ENCODE assay signal across 20 cellular contexts in the genomic region with DNA sequence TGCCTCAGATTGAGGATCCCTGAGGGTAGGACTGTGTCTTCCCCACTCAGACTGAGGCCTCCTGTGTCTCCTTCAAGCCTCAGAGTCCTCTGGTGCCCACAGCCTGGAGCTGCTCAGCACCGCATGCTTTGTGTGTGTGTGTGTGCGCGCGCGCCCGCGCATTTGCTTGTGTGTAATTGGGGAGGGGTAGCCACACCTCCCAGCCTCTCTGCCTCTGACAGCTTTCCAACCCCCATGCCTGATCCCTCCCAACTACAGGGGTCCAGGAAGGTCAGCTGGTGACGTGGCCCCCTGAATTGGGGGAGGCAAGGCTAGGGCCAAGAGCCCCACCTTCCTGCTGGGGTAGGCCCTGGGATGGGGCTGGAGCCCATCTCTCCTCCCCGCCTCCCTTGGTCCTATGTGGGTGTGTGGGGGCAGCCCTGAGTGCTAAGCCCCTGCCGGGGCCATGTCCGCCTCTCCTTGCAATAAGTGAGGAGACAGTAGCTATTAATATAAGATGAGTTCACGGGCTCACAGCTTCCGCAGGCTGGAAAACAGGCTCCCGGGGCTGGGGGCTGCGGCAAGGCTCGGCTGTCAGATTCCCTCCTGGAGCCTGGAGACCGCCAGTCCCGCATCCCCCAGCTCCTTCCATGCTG. TPM values are rescaled to one million over a fixed set of nuclear protein-coding genes. Genes with fewer than 3 reads are reported as not detected.
DNase-seq lines count a peak whose midpoint lies in the region; ATAC-seq, FAIRE-seq and TF ChIP-seq lines count a peak whose summit lies in the region.
"Had no signal": no experiment of that assay in that cellular context is flagged by ENCODE, and none has a peak within 500 bp of the region (broad histone marks: within the 10 kb centered on the region; RNA-seq: fewer than 3 reads in every experiment).

No MANE protein-coding gene starts in this region.

- no peak overlapping the region for H2AK5ac ChIP-seq in H9 (ENCODE audit: insufficient read length, low read length)

- H3K4me2 ChIP-seq in H9 (ENCODE audit: insufficient read depth, insufficient read length, low read length) (no peak overlapping the region), GM12878 (ENCODE audit: control insufficient read depth, insufficient read depth) (no peak overlapping the region), neural cell (ENCODE audit: low read length) (no peak overlapping the region)
- H3K4me2 ChIP-seq: KMS-11 had no signal

- SMC1A ChIA-PET in GM12878 (lab: Charles Lee; ENCODE audit: uncharacterized antibody, unreplicated experiment), result interaction anchor here (1.1 to 5.6 kb wide), 2 partner anchors 157 to 206 kb away, joined by 3 to 26 read pairs; a partner anchor contains a TSS

- no peak for TF ChIP-seq CTCF in CD4-positive, alpha-beta T cell (IDR thresholded peaks at IDR 0.05)
- TF ChIP-seq CTCF in H9 (conservative IDR thresholded peaks at IDR 0.05) (no peak), GM12878 (IDR thresholded peaks at IDR 0.05 in 2 of 3, conservative IDR thresholded peaks at IDR 0.05 in 1 of 3; ENCODE audit: control insufficient read depth in 2 of 3, extremely low read depth in 1 of 3, insufficient read depth in 1 of 3, low read depth in 3 of 3, low read length in 3 of 3) (no peak), neural cell (IDR thresholded peaks at IDR 0.05; ENCODE audit: poor library complexity, severe bottlenecking) (no peak), suprapubic skin (IDR thresholded peaks at IDR 0.05) (no peak)

- no peaks in the 10 kb centered on the region for H3K23me2 ChIP-seq in H9 (ENCODE audit: insufficient read length, low read depth, low read length, poor library complexity, severe bottlenecking)

- H2AFZ ChIP-seq in H9 (ENCODE audit: low read length), result no peak overlapping the region
- no peak overlapping the region for H2AFZ ChIP-seq in GM12878 (ENCODE audit: control insufficient read depth, low read depth, low read length)
- H2AFZ ChIP-seq in neural cell (ENCODE audit: low read depth, low read length), result no peak overlapping the region

- no peak overlapping the region for H3T11ph ChIP-seq in H9 (ENCODE audit: low read length)

- H2BK20ac ChIP-seq in H9 (ENCODE audit: low read depth, low read length, poor library complexity, severe bottlenecking), result no peak overlapping the region

- no peak overlapping the region for H3K23ac ChIP-seq in H9 (ENCODE audit: insufficient read length, low read depth, low read length)

- H4K20me1 ChIP-seq in H9 (ENCODE audit: control insufficient read depth, insufficient read depth, insufficient read length) (no peaks in the 10 kb centered on the region), GM12878 (ENCODE audit: control insufficient read depth, insufficient read depth) (no peaks in the 10 kb centered on the region), neural cell (ENCODE audit: insufficient read depth) (no peaks in the 10 kb centered on the region)

- no peaks in the 10 kb centered on the region for H3K9me3 ChIP-seq in CD4-positive, alpha-beta T cell (ENCODE audit: control insufficient read depth, low read length)
- H3K9me3 ChIP-seq in H9 (ENCODE audit: control insufficient read depth, low read depth, low read length), result no peaks in the 10 kb centered on the region
- no peaks in the 10 kb centered on the region for H3K9me3 ChIP-seq in GM12878 (replicated peaks; ENCODE audit: control insufficient read depth, insufficient read depth, low read length)
- H3K9me3 ChIP-seq in neural cell (ENCODE audit: low read length), result no peaks in the 10 kb centered on the region
- H3K9me3 ChIP-seq in suprapubic skin, result no peaks in the 10 kb centered on the region
- H3K9me3 ChIP-seq: BE2C, pancreas, SJCRH30, tibial nerve had no signal

- no peaks in the 10 kb centered on the region for H3K79me2 ChIP-seq in H9 (ENCODE audit: insufficient read depth, low read length)
- H3K79me2 ChIP-seq in GM12878 (ENCODE audit: control insufficient read depth, insufficient read depth, low read length), result no peaks in the 10 kb centered on the region
- no peaks in the 10 kb centered on the region for H3K79me2 ChIP-seq in neural cell (replicated peaks; ENCODE audit: insufficient read depth, low read length)

- peak overlapping the region; percentile 56 for H3K18ac ChIP-seq in H9 (ENCODE audit: insufficient read length, low read depth, low read length)

- H3K27me3 Mint-ChIP-seq in CD4-positive, alpha-beta T cell, result no peaks in the 10 kb centered on the region
- no peaks in the 10 kb centered on the region; the same call in 1 of the 2 replicates for H3K27me3 Mint-ChIP-seq in H9 (ENCODE audit: low read depth)
- H3K27me3 Mint-ChIP-seq: activated naive CD8-positive, alpha-beta T cell treated with anti-CD3 and anti-CD28 coated beads, Interleukin-2, amount 10 ng/mL, durations not matched to agents 7 days and 5 days had no signal

- H3K9me2 ChIP-seq in neural cell (ENCODE audit: insufficient read depth, low read length), result no peaks in the 10 kb centered on the region

- TF ChIP-seq POLR2A in GM12878 (IDR thresholded peaks at IDR 0.05; ENCODE audit: low read depth, low read length), result peak; percentile 15
- TF ChIP-seq POLR2A in suprapubic skin (IDR thresholded peaks at IDR 0.05), result no peak

- no peaks in the 10 kb centered on the region for H3F3A ChIP-seq in neural cell (ENCODE audit: insufficient read depth, low read length, poor library complexity, severe bottlenecking)

- peaks cover 4% of the 10 kb centered on the region for H3K36me3 Mint-ChIP-seq in CD4-positive, alpha-beta T cell (ENCODE audit: low read depth)
- peaks cover 0 to 4% (median 3%) of the 10 kb centered on the region in 3 experiments; a peak in 2 of 7 replicates for H3K36me3 Mint-ChIP-seq in H9 (ENCODE audit: insufficient read depth in 1 of 3, low read depth in 3 of 3)
- H3K36me3 Mint-ChIP-seq: activated naive CD8-positive, alpha-beta T cell treated with anti-CD3 and anti-CD28 coated beads, Interleukin-2, amount 10 ng/mL, durations not matched to agents 7 days and 5 days had no signal

- H2BK5ac ChIP-seq in H9 (ENCODE audit: insufficient read length, low read length), result no peak overlapping the region

- in situ Hi-C loops in GM12878 (cut with MboI), result loop anchor here (5.0 kb wide), 1 partner anchor 263 kb away; no protein-coding TSS in a partner anchor

- no peak overlapping the region for H3K4ac ChIP-seq in H9 (ENCODE audit: low read depth, low read length)

- H3K9me3 Mint-ChIP-seq in CD4-positive, alpha-beta T cell, result no peaks in the 10 kb centered on the region
- no peaks in the 10 kb centered on the region for H3K9me3 Mint-ChIP-seq in H9
- H3K9me3 Mint-ChIP-seq: activated naive CD8-positive, alpha-beta T cell treated with anti-CD3 and anti-CD28 coated beads, Interleukin-2, amount 10 ng/mL, durations not matched to agents 7 days and 5 days had no signal

- peaks cover 45% of the 10 kb centered on the region for H3K4me1 Mint-ChIP-seq in CD4-positive, alpha-beta T cell (ENCODE audit: low read depth)
- H3K4me1 Mint-ChIP-seq in H9, result peaks cover 42 to 61% of the 10 kb centered on the region in 2 experiments

- H3K79me1 ChIP-seq in H9 (ENCODE audit: insufficient read depth, low read depth, low read length, poor library complexity, severe bottlenecking), result no peaks in the 10 kb centered on the region

- no peak for ATAC-seq in CD4-positive, alpha-beta T cell (ENCODE audit: poor library complexity)
- ATAC-seq in GM12878, result no peak
- ATAC-seq: pancreas had no signal

- BruUV-seq in GM12878 (replicated peaks; lab: Mats Ljungman, UMichigan), result no TSS peak

- H3K27ac Mint-ChIP-seq in CD4-positive, alpha-beta T cell, result no peak overlapping the region
- H3K27ac Mint-ChIP-seq in H9, result peak overlapping the region in 1 of 3 experiments; percentile 1; a peak in 2 of 7 replicates
- H3K27ac Mint-ChIP-seq: activated naive CD8-positive, alpha-beta T cell treated with anti-CD3 and anti-CD28 coated beads, Interleukin-2, amount 10 ng/mL, durations not matched to agents 7 days and 5 days had no signal

- RAD21 ChIA-PET in GM12878 (lab: Charles Lee; ENCODE audit: unreplicated experiment), result interaction anchor here (1.3 kb wide), 1 partner anchor 209 kb away, joined by 4 read pairs; no protein-coding TSS in a partner anchor

- FAIRE-seq in GM12878 (lab: Jason Lieb, UNC), result no peak
- FAIRE-seq: pancreas had no signal

- no peak for TF ChIP-seq EP300 in GM12878 (IDR thresholded peaks at IDR 0.05; ENCODE audit: borderline replicate concordance in 1 of 2, control insufficient read depth in 1 of 2, low read depth in 2 of 2, low read length in 2 of 2)
- TF ChIP-seq EP300 in neural cell (conservative IDR thresholded peaks at IDR 0.05; ENCODE audit: poor library complexity, severe bottlenecking), result no peak
- TF ChIP-seq EP300 in suprapubic skin (IDR thresholded peaks at IDR 0.05), result no peak

- no peak overlapping the region for H2BK120ac ChIP-seq in H9 (ENCODE audit: low read depth, low read length, poor library complexity, severe bottlenecking)

- H3K36me3 ChIP-seq in GM12878 (ENCODE audit: control insufficient read depth in 2 of 2, insufficient read depth in 2 of 2, low read length in 1 of 2) (no peaks in the 10 kb centered on the region), neural cell (ENCODE audit: insufficient read depth, low read length) (no peaks in the 10 kb centered on the region), suprapubic skin (no peaks in the 10 kb centered on the region)
- H3K36me3 ChIP-seq: BE2C, cardiac muscle cell, pancreas, SJCRH30, tibial nerve had no signal

- H4K91ac ChIP-seq in H9 (ENCODE audit: insufficient read length, low read depth, low read length), result no peak overlapping the region

- POLR2A ChIA-PET in CD4-positive, alpha-beta T cell (lab: Charles Lee), result interaction anchor here (2.1 to 2.2 kb wide), 2 partner anchors 205 to 264 kb away, joined by 5 read pairs; a partner anchor contains a TSS
- POLR2A ChIA-PET in GM12878 (lab: Charles Lee), result interaction anchor here (0.5 kb wide), 1 partner anchor 58 kb away, joined by 6 read pairs; no protein-coding TSS in a partner anchor

- H3K9ac ChIP-seq in H9 (ENCODE audit: extremely low read depth, insufficient read length, low read length) (no peak overlapping the region), GM12878 (ENCODE audit: control insufficient read depth, insufficient read depth, low read length) (no peak overlapping the region), neural cell (ENCODE audit: low read length) (peak overlapping the region; percentile 40)
- H3K9ac ChIP-seq: KMS-11 had no signal

- H3K4me3 Mint-ChIP-seq in CD4-positive, alpha-beta T cell, result no peak overlapping the region
- H3K4me3 Mint-ChIP-seq in H9, result no peak overlapping the region
- H3K4me3 Mint-ChIP-seq: activated naive CD8-positive, alpha-beta T cell treated with anti-CD3 and anti-CD28 coated beads, Interleukin-2, amount 10 ng/mL, durations not matched to agents 7 days and 5 days had no signal

- H2BK15ac ChIP-seq in H9 (ENCODE audit: low read depth, low read length), result no peak overlapping the region

- intact Hi-C loops in CD4-positive, alpha-beta T cell (cut with DNase I, micrococcal nuclease), result loop anchor here in 1 of 2 experiments (5.0 kb wide), 1 partner anchor 357 kb away; no protein-coding TSS in a partner anchor
- intact Hi-C loops in GM12878 (cut with micrococcal nuclease; ENCODE audit: unreplicated experiment), result no loop called here

- H2BK12ac ChIP-seq in H9 (ENCODE audit: insufficient read length, low read depth, low read length), result no peak overlapping the region

- H3K14ac ChIP-seq in H9 (ENCODE audit: insufficient read depth, low read length), result no peak overlapping the region

- H3K4me3 ChIP-seq in GM12878, result no peak overlapping the region
- H3K4me3 ChIP-seq in neural cell (ENCODE audit: low read length), result no peak overlapping the region
- H3K4me3 ChIP-seq in suprapubic skin, result no peak overlapping the region
- H3K4me3 ChIP-seq: cardiac muscle cell, pancreas, SJCRH30, tibial nerve had no signal

- TF ChIP-seq RAD21 in GM12878 (IDR thresholded peaks at IDR 0.05; ENCODE audit: insufficient read depth, low read depth, low read length) (no peak), neural cell (conservative IDR thresholded peaks at IDR 0.05) (no peak)

- DNase-seq in CD4-positive, alpha-beta T cell, result no peak
- DNase-seq in H9 (no peak), GM12878 (ENCODE audit: low read depth, low spot score) (no peak), T-helper 1 cell (no peak), suprapubic skin (ENCODE audit: low spot score in 2 of 2) (no peak), NK-92 (lab: John Stamatoyannopoulos, UW; ENCODE audit: unreplicated experiment) (no peak)
- DNase-seq: activated naive CD8-positive, alpha-beta T cell treated with anti-CD3 and anti-CD28 coated beads, Interleukin-2, amount 10 ng/mL, durations not matched to agents 7 days and 5 days; BE2C; effector CD4-positive, alpha-beta T cell; kidney glomerular epithelial cell; NCI-H1105; OCI-M1; pancreas; SJCRH30 had no signal

- no peak overlapping the region for H3K56ac ChIP-seq in H9 (ENCODE audit: insufficient read length, low read depth, low read length)

- H3K4me1 ChIP-seq in H9 (ENCODE audit: insufficient read depth, low read length) (no peaks in the 10 kb centered on the region; the same call in 1 of the 2 replicates), GM12878 (ENCODE audit: control insufficient read depth, insufficient read depth, low read length) (peaks cover 16% of the 10 kb centered on the region), suprapubic skin (peaks cover 80% of the 10 kb centered on the region)
- H3K4me1 ChIP-seq: BE2C had no signal

- H3K27ac ChIP-seq in CD4-positive, alpha-beta T cell (ENCODE audit: low read depth, low read length), result peak overlapping the region; percentile 22
- H3K27ac ChIP-seq in H9 (ENCODE audit: insufficient read length, low read depth, low read length) (no peak overlapping the region), GM12878 (ENCODE audit: control insufficient read depth, insufficient read depth) (no peak overlapping the region), neural cell (ENCODE audit: low read length) (peak overlapping the region; percentile 57), suprapubic skin (no peak overlapping the region)
- H3K27ac ChIP-seq: cardiac muscle cell, KMS-11, pancreas, SJCRH30, tibial nerve had no signal

- H4K5ac ChIP-seq in H9 (ENCODE audit: insufficient read length, low read depth, low read length), result no peak overlapping the region

- CTCF ChIA-PET in CD4-positive, alpha-beta T cell (lab: Charles Lee), result interaction anchor here (5.8 kb wide), 1 partner anchor 100 kb away, joined by 125 read pairs; no protein-coding TSS in a partner anchor
- CTCF ChIA-PET in GM12878 (lab: Yijun Ruan, JAX), result interaction anchor here (1.2 to 13.5 kb wide), 6 partner anchors 12 to 207 kb away, joined by 3 to 265 read pairs (median 14); a partner anchor contains a TSS

- no CpG with 5 or more reads among the region's 18 CpGs for WGBS in H9 (ENCODE audit: extremely low coverage, insufficient read length, low lambda C conversion rate)
- 92% methylated on average over 18 of the region's 18 CpGs for WGBS in GM12878 (ENCODE audit: insufficient coverage, insufficient replicate concordance, low lambda C conversion rate, missing lambda C conversion rate)
- WGBS in suprapubic skin, result 53% methylated on average over 3 of the region's 18 CpGs

- H3K27me3 ChIP-seq in CD4-positive, alpha-beta T cell (ENCODE audit: control insufficient read depth, insufficient read depth, low read length), result no peaks in the 10 kb centered on the region
- H3K27me3 ChIP-seq in H9 (ENCODE audit: insufficient read depth, low read length) (no peaks in the 10 kb centered on the region), GM12878 (replicated peaks in 1 of 2; ENCODE audit: control insufficient read depth in 2 of 2, insufficient read depth in 2 of 2, low read length in 1 of 2) (no peaks in the 10 kb centered on the region), neural cell (ENCODE audit: insufficient read depth, low read depth, low read length) (no peaks in the 10 kb centered on the region), suprapubic skin (no peaks in the 10 kb centered on the region)
- H3K27me3 ChIP-seq: BE2C, cardiac muscle cell, pancreas, SJCRH30, tibial nerve had no signal

- H4K8ac ChIP-seq in H9 (replicated peaks; ENCODE audit: insufficient read length, low read depth, low read length), result no peak overlapping the region

RNA-seq across cellular contexts. Expression of a gene that starts 6.9 kb away (rescaled TPM):
- total RNA-seq in CD4-positive, alpha-beta T cell, result under 1 TPM; 0.14 to 0.19 TPM
- total RNA-seq in H9 (2021) (4.3 and 4.4 TPM in 2 replicates), GM12878 (2014; rRNA removed) (0.16 and 0.45 TPM in 2 replicates), GM12878 (2014; rRNA removed; fragmentation: Illumina TruSeq; extraction: Trizol) (0.14 TPM in 1 of 2 replicates, not detected in the other), GM12878 (2021) (0.33 and 0.56 TPM in 2 replicates), suprapubic skin (under 1 TPM in 2 of 4 donors, not detected in 2; 0.36 to 0.81 TPM)
- 0.37 and 0.69 TPM in 2 replicates for total RNA-seq in GM12878 (2013; cell fraction: nucleolus; rRNA removed)
- polyA plus RNA-seq in GM12878 (2011; ENCODE audit: low read depth), result not detected
- polyA plus RNA-seq in GM12878 (2011; rRNA removed) (0.48 and 1.4 TPM in 2 replicates), GM12878 (2014; fragmentation: Illumina TruSeq; extraction: Trizol) (0.40 and 0.57 TPM in 2 replicates), GM12878 (2014; fragmentation: Nextera tagmentation; extraction: Ambion mirVana) (not detected), GM12878 (2014; rRNA removed) (0.44 and 0.63 TPM in 2 replicates), GM12878 (2016; fragmentation: Nextera tagmentation; extraction: Ambion mirVana) (under 1 TPM; 0.72 to 0.96 TPM), neural cell (0.12 and 0.54 TPM in 2 replicates)
- 2.5 TPM in 2 replicates for polyA plus RNA-seq in GM12878 (2011; cell fraction: cytosol; rRNA removed)
- polyA plus RNA-seq in GM12878 (2011; cell fraction: nucleus; rRNA removed), result 3.4 and 4.4 TPM in 2 replicates
- 0.27 and 0.37 TPM in 2 replicates for polyA plus RNA-seq in GM12878 (2012)
- polyA minus RNA-seq in GM12878 (2011; rRNA and poly(A)+ RNA removed), result 1.8 and 1.9 TPM in 2 replicates
- 0.73 and 1.6 TPM in 2 replicates for polyA minus RNA-seq in GM12878 (2011; cell fraction: cytosol; rRNA and poly(A)+ RNA removed)
- 1.5 and 2.7 TPM in 2 replicates for polyA minus RNA-seq in GM12878 (2011; cell fraction: nucleus; rRNA and poly(A)+ RNA removed)
- 1.2 and 2.7 TPM in 2 replicates for polyA minus RNA-seq in neural cell
- total RNA-seq: tibial nerve had no signal

RNA-seq across cellular contexts. Expression of a gene that starts 16.2 kb away (rescaled TPM):
- not detected for total RNA-seq in CD4-positive, alpha-beta T cell
- total RNA-seq in H9 (2021), result 1.2 and 1.5 TPM in 2 replicates
- total RNA-seq in GM12878 (2013; cell fraction: nucleolus; rRNA removed), result not detected in 2 replicates
- not detected in 2 replicates for total RNA-seq in GM12878 (2014; rRNA removed)
- total RNA-seq in GM12878 (2014; rRNA removed; fragmentation: Illumina TruSeq; extraction: Trizol), result not detected in 2 replicates
- not detected in 2 replicates for total RNA-seq in GM12878 (2021)
- not detected for polyA plus RNA-seq in GM12878 (2011; ENCODE audit: low read depth)
- not detected in 2 replicates for polyA plus RNA-seq in GM12878 (2011; rRNA removed)
- polyA plus RNA-seq in GM12878 (2011; cell fraction: cytosol; rRNA removed), result not detected in 2 replicates
- not detected in 2 replicates for polyA plus RNA-seq in GM12878 (2011; cell fraction: nucleus; rRNA removed)
- polyA plus RNA-seq in GM12878 (2012), result 0.07 TPM in 1 of 2 replicates, not detected in the other
- not detected in 2 replicates for polyA plus RNA-seq in GM12878 (2014; fragmentation: Illumina TruSeq; extraction: Trizol)
- polyA plus RNA-seq in GM12878 (2014; fragmentation: Nextera tagmentation; extraction: Ambion mirVana), result not detected
- not detected in 2 replicates for polyA plus RNA-seq in GM12878 (2014; rRNA removed)
- not detected for polyA plus RNA-seq in GM12878 (2016; fragmentation: Nextera tagmentation; extraction: Ambion mirVana)
- not detected in 2 replicates for polyA minus RNA-seq in GM12878 (2011; rRNA and poly(A)+ RNA removed)
- polyA minus RNA-seq in GM12878 (2011; cell fraction: cytosol; rRNA and poly(A)+ RNA removed), result not detected in 2 replicates
- not detected in 2 replicates for polyA minus RNA-seq in GM12878 (2011; cell fraction: nucleus; rRNA and poly(A)+ RNA removed)
- polyA plus RNA-seq in neural cell, result not detected in 2 replicates
- polyA minus RNA-seq in neural cell, result not detected in 2 replicates
- 10 to 100 TPM in 2 of 4 donors, 1 to 10 TPM in 2; 5.9 to 14.3 (median 10.3) TPM for total RNA-seq in suprapubic skin
- total RNA-seq: activated naive CD8-positive, alpha-beta T cell treated with anti-CD3 and anti-CD28 coated beads, Interleukin-2, amount 10 ng/mL, durations not matched to agents 7 days and 5 days; fibroblast of lung; NCI-H460; SJCRH30; tibial nerve had no signal
- polyA plus RNA-seq: fibroblast of lung had no signal

RNA-seq across cellular contexts. Expression of a gene that starts 24.7 kb away (rescaled TPM):
- total RNA-seq in CD4-positive, alpha-beta T cell, result not detected
- total RNA-seq in H9 (2021) (0.22 TPM in 2 replicates), GM12878 (2014; rRNA removed) (not detected in 2 replicates), GM12878 (2014; rRNA removed; fragmentation: Illumina TruSeq; extraction: Trizol) (not detected in 2 replicates), GM12878 (2021) (0.28 and 0.32 TPM in 2 replicates), suprapubic skin (1 to 10 TPM; 2.3 to 7.1 (median 3.7) TPM)
- not detected in 2 replicates for total RNA-seq in GM12878 (2013; cell fraction: nucleolus; rRNA removed)
- not detected for polyA plus RNA-seq in GM12878 (2011; ENCODE audit: low read depth)
- polyA plus RNA-seq in GM12878 (2011; rRNA removed) (not detected in 2 replicates), GM12878 (2014; fragmentation: Illumina TruSeq; extraction: Trizol) (not detected in 2 replicates), GM12878 (2014; fragmentation: Nextera tagmentation; extraction: Ambion mirVana) (not detected), GM12878 (2014; rRNA removed) (not detected in 2 replicates), GM12878 (2016; fragmentation: Nextera tagmentation; extraction: Ambion mirVana) (not detected), neural cell (not detected in 2 replicates)
- polyA plus RNA-seq in GM12878 (2011; cell fraction: cytosol; rRNA removed), result not detected in 2 replicates
- 0.12 TPM in 1 of 2 replicates, not detected in the other for polyA plus RNA-seq in GM12878 (2011; cell fraction: nucleus; rRNA removed)
- not detected in 2 replicates for polyA plus RNA-seq in GM12878 (2012)
- polyA minus RNA-seq in GM12878 (2011; rRNA and poly(A)+ RNA removed), result not detected in 2 replicates
- polyA minus RNA-seq in GM12878 (2011; cell fraction: cytosol; rRNA and poly(A)+ RNA removed), result not detected in 2 replicates
- polyA minus RNA-seq in GM12878 (2011; cell fraction: nucleus; rRNA and poly(A)+ RNA removed), result not detected in 2 replicates
- polyA minus RNA-seq in neural cell, result not detected in 2 replicates
- total RNA-seq: activated naive CD8-positive, alpha-beta T cell treated with anti-CD3 and anti-CD28 coated beads, Interleukin-2, amount 10 ng/mL, durations not matched to agents 7 days and 5 days; fibroblast of lung; NCI-H460; SJCRH30 had no signal
- polyA plus RNA-seq: fibroblast of lung had no signal

RNA-seq across cellular contexts. Expression of a gene that starts 32.6 kb away (rescaled TPM):
- 1 to 10 TPM; 8.5 to 8.8 TPM for total RNA-seq in CD4-positive, alpha-beta T cell
- total RNA-seq in H9 (2021) (7.0 and 7.7 TPM in 2 replicates), GM12878 (2014; rRNA removed) (1.5 and 3.4 TPM in 2 replicates), GM12878 (2014; rRNA removed; fragmentation: Illumina TruSeq; extraction: Trizol) (0.31 and 0.83 TPM in 2 replicates), GM12878 (2021) (1.6 and 2.5 TPM in 2 replicates), suprapubic skin (100 to 1,000 TPM in 3 of 4 donors, 10 to 100 TPM in 1; 85.4 to 147 (median 137) TPM)
- 3.9 and 6.4 TPM in 2 replicates for total RNA-seq in GM12878 (2013; cell fraction: nucleolus; rRNA removed)
- polyA plus RNA-seq in GM12878 (2011; ENCODE audit: low read depth), result 0.71 TPM
- polyA plus RNA-seq in GM12878 (2011; rRNA removed) (0.69 and 1.2 TPM in 2 replicates), GM12878 (2014; fragmentation: Illumina TruSeq; extraction: Trizol) (0.03 and 0.37 TPM in 2 replicates), GM12878 (2014; fragmentation: Nextera tagmentation; extraction: Ambion mirVana) (under 1 TPM in 1 of 2 experiments, not detected in 1; 0.15 TPM), GM12878 (2014; rRNA removed) (0.60 and 1.6 TPM in 2 replicates), GM12878 (2016; fragmentation: Nextera tagmentation; extraction: Ambion mirVana) (1 to 10 TPM; 1.3 to 1.5 TPM), neural cell (1.6 and 4.4 TPM in 2 replicates)
- 1.5 and 2.2 TPM in 2 replicates for polyA plus RNA-seq in GM12878 (2011; cell fraction: cytosol; rRNA removed)
- polyA plus RNA-seq in GM12878 (2011; cell fraction: nucleus; rRNA removed), result 9.2 and 13.9 TPM in 2 replicates
- 2.2 and 2.3 TPM in 2 replicates for polyA plus RNA-seq in GM12878 (2012)
- polyA minus RNA-seq in GM12878 (2011; rRNA and poly(A)+ RNA removed), result 0.59 and 0.67 TPM in 2 replicates
- polyA minus RNA-seq in GM12878 (2011; cell fraction: cytosol; rRNA and poly(A)+ RNA removed), result 0.40 and 2.0 TPM in 2 replicates
- 2.2 and 2.9 TPM in 2 replicates for polyA minus RNA-seq in GM12878 (2011; cell fraction: nucleus; rRNA and poly(A)+ RNA removed)
- polyA minus RNA-seq in neural cell, result 1.2 and 1.6 TPM in 2 replicates

RNA-seq across cellular contexts. Expression of a gene that starts 57.5 kb away (rescaled TPM):
- 100 to 1,000 TPM; 135 to 140 TPM for total RNA-seq in CD4-positive, alpha-beta T cell
- 12.0 and 13.0 TPM in 2 replicates for total RNA-seq in H9 (2021)
- total RNA-seq in GM12878 (2013; cell fraction: nucleolus; rRNA removed), result 12.0 and 13.7 TPM in 2 replicates
- total RNA-seq in GM12878 (2014; rRNA removed), result 37.2 and 42.5 TPM in 2 replicates
- 6.2 and 8.1 TPM in 2 replicates for total RNA-seq in GM12878 (2014; rRNA removed; fragmentation: Illumina TruSeq; extraction: Trizol)
- 37.5 and 38.6 TPM in 2 replicates for total RNA-seq in GM12878 (2021)
- 13.8 TPM for polyA plus RNA-seq in GM12878 (2011; ENCODE audit: low read depth)
- 1.5 and 2.7 TPM in 2 replicates for polyA plus RNA-seq in GM12878 (2011; rRNA removed)
- polyA plus RNA-seq in GM12878 (2011; cell fraction: cytosol; rRNA removed), result 4.7 and 7.5 TPM in 2 replicates
- polyA plus RNA-seq in GM12878 (2011; cell fraction: nucleus; rRNA removed), result 55.7 and 74.6 TPM in 2 replicates
- 31.4 and 46.3 TPM in 2 replicates for polyA plus RNA-seq in GM12878 (2012)
- 1.2 and 3.7 TPM in 2 replicates for polyA plus RNA-seq in GM12878 (2014; fragmentation: Illumina TruSeq; extraction: Trizol)
- polyA plus RNA-seq in GM12878 (2014; fragmentation: Nextera tagmentation; extraction: Ambion mirVana), result 1 to 10 TPM in 1 of 2 experiments, under 1 TPM in 1; 0.72 to 3.5 TPM
- polyA plus RNA-seq in GM12878 (2014; rRNA removed), result 45.6 and 59.4 TPM in 2 replicates
- polyA plus RNA-seq in GM12878 (2016; fragmentation: Nextera tagmentation; extraction: Ambion mirVana), result 10 to 100 TPM; 21.5 to 33.9 TPM
- 3.4 and 3.9 TPM in 2 replicates for polyA minus RNA-seq in GM12878 (2011; rRNA and poly(A)+ RNA removed)
- polyA minus RNA-seq in GM12878 (2011; cell fraction: cytosol; rRNA and poly(A)+ RNA removed), result 1.1 and 1.7 TPM in 2 replicates
- polyA minus RNA-seq in GM12878 (2011; cell fraction: nucleus; rRNA and poly(A)+ RNA removed), result 5.9 and 6.8 TPM in 2 replicates
- polyA plus RNA-seq in neural cell, result not detected in 2 replicates
- 0.46 TPM in 1 of 2 replicates, not detected in the other for polyA minus RNA-seq in neural cell
- 100 to 1,000 TPM; 142 to 176 (median 168) TPM for total RNA-seq in suprapubic skin

Comparison
In these comparisons a context has a peak if more than half of its experiments do, and no peak if none do; other contexts are left out.
1. H3K27ac ChIP-seq: peak in CD4-positive, alpha-beta T cell (single experiment) and neural cell (single experiment); none in H9 (single experiment), GM12878 (single experiment) and suprapubic skin (single experiment).